Comparison of ENCODE assay signal across 16 cellular contexts in genomic region chr15:85518979-85519761, GRCh38.
"Had no signal": no experiment of that assay in that cellular context is flagged by ENCODE, and none has a peak within 500 bp of the region (broad histone marks: within the 10 kb centered on the region; RNA-seq: fewer than 3 reads in every experiment).

No MANE protein-coding gene starts in this region.

- H3K4me1 Mint-ChIP-seq: brain had no signal

- DNase-seq: activated CD8-positive, alpha-beta memory T cell treated with anti-CD3 and anti-CD28 coated beads, Interleukin-2, amount 50 U/mL, for 48 hours; activated CD8-positive, alpha-beta T cell treated with anti-CD3 and anti-CD28 coated beads for 36 hours; activated naive CD4-positive, alpha-beta T cell treated with anti-CD3 and anti-CD28 coated beads for 36 hours; adrenal gland; foreskin keratinocyte; heart left ventricle; islet precursor cell; naive B cell; SW 1271; transverse colon had no signal

- H3K9ac ChIP-seq: parathyroid adenoma had no signal

- H3K9me3 Mint-ChIP-seq: activated CD8-positive, alpha-beta T cell treated with anti-CD3 and anti-CD28 coated beads for 36 hours; activated naive CD4-positive, alpha-beta T cell treated with anti-CD3 and anti-CD28 coated beads for 36 hours; brain; central memory CD8-positive, alpha-beta T cell; endodermal cell; mesothelial cell of epicardium; naive B cell had no signal

- H3K4me1 ChIP-seq: parathyroid adenoma, SJSA1 had no signal

- H3K27ac Mint-ChIP-seq: activated CD8-positive, alpha-beta T cell treated with anti-CD3 and anti-CD28 coated beads for 36 hours; activated naive CD4-positive, alpha-beta T cell treated with anti-CD3 and anti-CD28 coated beads for 36 hours; endodermal cell; mesothelial cell of epicardium had no signal

- H3K27me3 ChIP-seq: adrenal gland, foreskin keratinocyte, heart left ventricle, SJSA1, transverse colon had no signal

- H2AFZ ChIP-seq: parathyroid adenoma had no signal

- H3K79me2 ChIP-seq: parathyroid adenoma had no signal

- H3K4me3 ChIP-seq: adrenal gland, heart left ventricle, SJSA1, transverse colon had no signal

- H3K27me3 Mint-ChIP-seq: activated CD8-positive, alpha-beta T cell treated with anti-CD3 and anti-CD28 coated beads for 36 hours; brain; central memory CD8-positive, alpha-beta T cell; naive B cell had no signal

- H3K36me3 Mint-ChIP-seq: mesothelial cell of epicardium had no signal

- H3K4me3 Mint-ChIP-seq: activated CD8-positive, alpha-beta T cell treated with anti-CD3 and anti-CD28 coated beads for 36 hours; activated naive CD4-positive, alpha-beta T cell treated with anti-CD3 and anti-CD28 coated beads for 36 hours; brain; central memory CD8-positive, alpha-beta T cell; endodermal cell; mesothelial cell of epicardium had no signal

- H3K36me3 ChIP-seq: adrenal gland, transverse colon had no signal

- H3K27ac ChIP-seq: adrenal gland, foreskin keratinocyte, parathyroid adenoma, SJSA1 had no signal

- H3K9me3 ChIP-seq: adrenal gland, heart left ventricle, SJSA1, transverse colon had no signal

- ATAC-seq: activated CD8-positive, alpha-beta T cell treated with anti-CD3 and anti-CD28 coated beads for 36 hours; foreskin keratinocyte; heart left ventricle had no signal
